Comparison of ENCODE assay signal across 30 cellular contexts in the genomic region with DNA sequence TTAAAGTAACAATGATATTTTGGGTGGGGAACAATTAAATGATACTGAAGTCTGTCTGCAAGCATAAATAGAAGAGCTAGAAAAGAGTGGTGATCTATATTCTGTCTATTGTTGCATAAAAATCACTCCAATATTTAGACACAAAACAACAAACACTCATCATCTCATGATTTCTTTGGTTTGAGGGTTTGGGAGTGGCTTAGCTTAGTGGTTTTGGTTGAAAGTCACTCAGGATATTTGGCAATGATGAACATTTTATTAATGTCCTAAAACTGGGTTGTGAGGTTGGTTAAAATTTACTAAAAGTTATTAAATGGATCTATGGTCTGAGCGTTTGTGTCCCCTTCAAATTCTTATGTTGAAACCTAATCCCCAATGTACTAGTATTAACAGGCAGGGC. TPM values are rescaled to one million over a fixed set of nuclear protein-coding genes. Genes with fewer than 3 reads are reported as not detected.
"Had no signal": no experiment of that assay in that cellular context is flagged by ENCODE, and none has a peak within 500 bp of the region (broad histone marks: within the 10 kb centered on the region; RNA-seq: fewer than 3 reads in every experiment).

No MANE protein-coding gene starts in this region.

- H3K36me3 Mint-ChIP-seq: activated CD8-positive, alpha-beta memory T cell treated with anti-CD3 and anti-CD28 coated beads, Interleukin-2, amount 10 ng/mL, durations not matched to agents 7 days and 5 days; stimulated activated effector memory CD8-positive, alpha-beta T cell treated with anti-CD3 and anti-CD28 coated beads, Interleukin-12 subunit alpha, Interleukin-12 subunit beta, amount 100 ng/mL, for 72 hours; type B pancreatic cell had no signal

- DNase-seq: activated B cell treated with CpG ODN at 0.5 μM for 24 hours; activated CD8-positive, alpha-beta memory T cell treated with anti-CD3 and anti-CD28 coated beads, Interleukin-2, amount 10 ng/mL, durations not matched to agents 7 days and 5 days; activated CD8-positive, alpha-beta T cell treated with anti-CD3 and anti-CD28 coated beads, Interleukin-2, amount 10 ng/mL, durations not matched to agents 7 days and 5 days; activated naive CD4-positive, alpha-beta T cell; activated T-cell treated with anti-CD3 and anti-CD28 coated beads, Interleukin-2, amount 50 U/mL, for 72 hours; anterior cingulate cortex; dorsolateral prefrontal cortex; effector memory CD4-positive, alpha-beta T cell; erythroblast; foreskin melanocyte; heart right ventricle; kidney glomerular epithelial cell; left lung; lower lobe of right lung; mucosa of descending colon; right lobe of liver; stimulated activated CD4-positive, alpha-beta T cell treated with anti-CD3 and anti-CD28 coated beads, Interleukin-12 subunit alpha, Interleukin-12 subunit beta, amount 100 ng/mL, for 4 hours; stimulated activated CD4-positive, alpha-beta T cell treated with anti-CD3 and anti-CD28 coated beads, Interleukin-4, amount 100 ng/mL, for 1 hour; substantia nigra; T-helper 1 cell; uterus had no signal

- H3K4me3 Mint-ChIP-seq: activated B cell treated with CpG ODN at 0.5 μM for 24 hours; activated CD8-positive, alpha-beta memory T cell treated with anti-CD3 and anti-CD28 coated beads, Interleukin-2, amount 10 ng/mL, durations not matched to agents 7 days and 5 days; activated CD8-positive, alpha-beta T cell treated with anti-CD3 and anti-CD28 coated beads, Interleukin-2, amount 10 ng/mL, durations not matched to agents 7 days and 5 days; activated T-cell treated with anti-CD3 and anti-CD28 coated beads, Interleukin-2, amount 50 U/mL, for 72 hours; nephron; stimulated activated effector memory CD8-positive, alpha-beta T cell treated with anti-CD3 and anti-CD28 coated beads, Interleukin-12 subunit alpha, Interleukin-12 subunit beta, amount 100 ng/mL, for 72 hours; stimulated activated naive CD8-positive, alpha-beta T cell treated with anti-CD3 and anti-CD28 coated beads, Interleukin-15, Interleukin-2, amounts not matched to agents 100 ng/mL and 50 ng/mL, for 24 hours; T-helper 2 cell treated with Interferon-gamma antibody and Interleukin-4, amounts not matched to agents 5 μg/mL and 100 μg/mL, for 36 hours; type B pancreatic cell had no signal

- H3K27ac ChIP-seq: cardiac muscle cell, coronary artery, dorsolateral prefrontal cortex, heart right ventricle, left lung, lower lobe of right lung, right lobe of liver, skin epidermis, uterus had no signal

- H3K27me3 Mint-ChIP-seq: activated CD8-positive, alpha-beta memory T cell treated with anti-CD3 and anti-CD28 coated beads, Interleukin-2, amount 10 ng/mL, durations not matched to agents 7 days and 5 days; type B pancreatic cell had no signal

- H3K4me1 Mint-ChIP-seq: activated B cell treated with CpG ODN at 0.5 μM for 24 hours; activated CD8-positive, alpha-beta memory T cell treated with anti-CD3 and anti-CD28 coated beads, Interleukin-2, amount 10 ng/mL, durations not matched to agents 7 days and 5 days; nephron; stimulated activated effector memory CD8-positive, alpha-beta T cell treated with anti-CD3 and anti-CD28 coated beads, Interleukin-12 subunit alpha, Interleukin-12 subunit beta, amount 100 ng/mL, for 72 hours had no signal

- H3K9me3 ChIP-seq: lower lobe of right lung, mucosa of descending colon, right lobe of liver, uterus had no signal

- H3K36me3 ChIP-seq: cardiac muscle cell, heart right ventricle, left lung, lower lobe of right lung, right lobe of liver, uterus had no signal

- H3K9me3 Mint-ChIP-seq: activated B cell treated with CpG ODN at 0.5 μM for 24 hours; activated T-cell treated with anti-CD3 and anti-CD28 coated beads, Interleukin-2, amount 50 U/mL, for 72 hours; nephron; stimulated activated effector memory CD8-positive, alpha-beta T cell treated with anti-CD3 and anti-CD28 coated beads, Interleukin-12 subunit alpha, Interleukin-12 subunit beta, amount 100 ng/mL, for 72 hours; T-helper 2 cell treated with Interferon-gamma antibody and Interleukin-4, amounts not matched to agents 5 μg/mL and 100 μg/mL, for 36 hours; type B pancreatic cell had no signal

- ATAC-seq: activated CD8-positive, alpha-beta memory T cell treated with anti-CD3 and anti-CD28 coated beads, Interleukin-2, amount 10 ng/mL, durations not matched to agents 7 days and 5 days; activated CD8-positive, alpha-beta T cell treated with anti-CD3 and anti-CD28 coated beads, Interleukin-2, amount 10 ng/mL, durations not matched to agents 7 days and 5 days; activated naive CD4-positive, alpha-beta T cell treated with anti-CD3 and anti-CD28 coated beads, Interleukin-2, amount 50 U/mL, for 72 hours; activated T-cell treated with anti-CD3 and anti-CD28 coated beads, Interleukin-2, amount 50 U/mL, for 72 hours; heart right ventricle; left lung; lower lobe of right lung; mucosa of descending colon; right lobe of liver; stimulated activated effector memory CD8-positive, alpha-beta T cell treated with anti-CD3 and anti-CD28 coated beads, Interleukin-12 subunit alpha, Interleukin-12 subunit beta, amount 100 ng/mL, for 72 hours had no signal

- H3K27me3 ChIP-seq: cardiac muscle cell, dorsolateral prefrontal cortex, left lung, right lobe of liver, uterus had no signal

- H3K4me3 ChIP-seq: cardiac muscle cell, coronary artery, dorsolateral prefrontal cortex, heart right ventricle, left lung, lower lobe of right lung, mucosa of descending colon, right lobe of liver, skin epidermis, uterus had no signal

- H3K4me1 ChIP-seq: heart right ventricle, left lung, lower lobe of right lung, right lobe of liver, uterus had no signal

- H3K27ac Mint-ChIP-seq: activated B cell treated with CpG ODN at 0.5 μM for 24 hours; activated CD8-positive, alpha-beta memory T cell treated with anti-CD3 and anti-CD28 coated beads, Interleukin-2, amount 10 ng/mL, durations not matched to agents 7 days and 5 days; activated CD8-positive, alpha-beta T cell treated with anti-CD3 and anti-CD28 coated beads, Interleukin-2, amount 10 ng/mL, durations not matched to agents 7 days and 5 days; activated naive CD4-positive, alpha-beta T cell treated with anti-CD3 and anti-CD28 coated beads, Interleukin-2, amount 50 U/mL, for 72 hours; activated T-cell treated with anti-CD3 and anti-CD28 coated beads, Interleukin-2, amount 50 U/mL, for 72 hours; nephron; stimulated activated effector memory CD8-positive, alpha-beta T cell treated with anti-CD3 and anti-CD28 coated beads, Interleukin-12 subunit alpha, Interleukin-12 subunit beta, amount 100 ng/mL, for 72 hours; stimulated activated naive CD8-positive, alpha-beta T cell treated with anti-CD3 and anti-CD28 coated beads, Interleukin-15, Interleukin-2, amounts not matched to agents 100 ng/mL and 50 ng/mL, for 24 hours; T-helper 2 cell treated with Interferon-gamma antibody and Interleukin-4, amounts not matched to agents 5 μg/mL and 100 μg/mL, for 36 hours; type B pancreatic cell had no signal

RNA-seq across cellular contexts. Expression of gene EGFR, which starts 54.7 kb away (rescaled TPM):
- total RNA-seq: activated B cell treated with CpG ODN at 0.5 μM for 24 hours; activated CD8-positive, alpha-beta memory T cell treated with anti-CD3 and anti-CD28 coated beads, Interleukin-2, amount 10 ng/mL, durations not matched to agents 7 days and 5 days; activated CD8-positive, alpha-beta T cell treated with anti-CD3 and anti-CD28 coated beads, Interleukin-2, amount 10 ng/mL, durations not matched to agents 7 days and 5 days; activated naive CD4-positive, alpha-beta T cell treated with anti-CD3 and anti-CD28 coated beads, Interleukin-2, amount 50 U/mL, for 72 hours had no signal
